Comparison of ENCODE assay signal across 13 cellular contexts in genomic region chr1:108639899-108640560, GRCh38. TPM values are rescaled to one million over a fixed set of nuclear protein-coding genes. Genes with fewer than 3 reads are reported as not detected.
A peak's percentile ranks its signal among the peaks of the same experiment; 100 is the strongest.
DNase-seq lines count a peak whose midpoint lies in the region; ATAC-seq lines count a peak whose summit lies in the region.
"Had no signal": no experiment of that assay in that cellular context is flagged by ENCODE, and none has a peak within 500 bp of the region (broad histone marks: within the 10 kb centered on the region; RNA-seq: fewer than 3 reads in every experiment).

No MANE protein-coding gene starts in this region.

- H3K14ac ChIP-seq in trophoblast cell (ENCODE audit: low read length), result no peak overlapping the region

- no CpG with 5 or more reads among the region's 9 CpGs for WGBS in trophoblast cell (ENCODE audit: extremely low coverage, insufficient coverage, insufficient read length)

- H3K79me1 ChIP-seq in trophoblast cell (ENCODE audit: low read length), result no peaks in the 10 kb centered on the region

- H2BK120ac ChIP-seq in trophoblast cell (ENCODE audit: insufficient read depth, low read length, poor library complexity), result no peak overlapping the region

- H3K9ac ChIP-seq in trophoblast cell (ENCODE audit: low read length), result no peak overlapping the region

- no peak overlapping the region for H3K18ac ChIP-seq in trophoblast cell (ENCODE audit: low read length)

- peak overlapping the region; percentile 5 for H3K4me3 Mint-ChIP-seq in T-helper 2 cell treated with Interferon-gamma antibody and Interleukin-4, amounts not matched to agents 5 μg/mL and 100 μg/mL, for 36 hours
- no peak overlapping the region for H3K4me3 Mint-ChIP-seq in stimulated activated memory B cell treated with anti-CD40 and anti-IgM and Interleukin-4, amounts not matched to agents 10 μg/mL and 1 μg/mL and 100 μg/mL, for 72 hours

- peaks cover 35% of the 10 kb centered on the region for H3K4me1 Mint-ChIP-seq in T-helper 2 cell treated with Interferon-gamma antibody and Interleukin-4, amounts not matched to agents 5 μg/mL and 100 μg/mL, for 36 hours (ENCODE audit: low read depth)
- peaks cover 23% of the 10 kb centered on the region for H3K4me1 Mint-ChIP-seq in stimulated activated memory B cell treated with anti-CD40 and anti-IgM and Interleukin-4, amounts not matched to agents 10 μg/mL and 1 μg/mL and 100 μg/mL, for 72 hours

- H3K4me1 ChIP-seq in trophoblast cell (ENCODE audit: control insufficient read depth in 1 of 2, insufficient read depth in 2 of 2, low read length in 2 of 2), result no peaks in the 10 kb centered on the region

- no peak overlapping the region for H2BK12ac ChIP-seq in trophoblast cell (ENCODE audit: low read length)

- no peak for ATAC-seq in stimulated activated memory B cell treated with anti-CD40 and anti-IgM and Interleukin-4, amounts not matched to agents 10 μg/mL and 1 μg/mL and 100 μg/mL, for 72 hours
- ATAC-seq: heart left ventricle, lower lobe of right lung had no signal

- H4K12ac ChIP-seq in trophoblast cell (ENCODE audit: low read depth, low read length), result no peak overlapping the region

- peak; percentile 51 for DNase-seq in T-helper 2 cell treated with Interferon-gamma antibody and Interleukin-4, amounts not matched to agents 5 μg/mL and 100 μg/mL, for 36 hours (ENCODE audit: low spot score)
- DNase-seq in activated T-cell treated with anti-CD3 and anti-CD28 coated beads for 48 hours (ENCODE audit: low read depth), result peak; percentile 33
- peak; percentile 27 for DNase-seq in effector CD8-positive, alpha-beta T cell (lab: John Stamatoyannopoulos, UW)
- no peak for DNase-seq in trophoblast cell
- no peak for DNase-seq in NCI-H1930 (lab: John Stamatoyannopoulos, UW)
- DNase-seq in kidney glomerular epithelial cell (lab: John Stamatoyannopoulos, UW), result no peak
- DNase-seq: activated CD4-positive, CD25-positive, alpha-beta regulatory T cell treated with anti-CD3 and anti-CD28 coated beads, Interleukin-2, amount 50 U/mL, for 72 hours; Calu3; heart left ventricle; lower lobe of right lung; NCI-H2107; thyroid gland had no signal

- H4K91ac ChIP-seq in trophoblast cell (ENCODE audit: low read depth, low read length), result no peak overlapping the region

- H4K8ac ChIP-seq in trophoblast cell (ENCODE audit: low read depth, low read length), result no peak overlapping the region

- H3K36me3 Mint-ChIP-seq in T-helper 2 cell treated with Interferon-gamma antibody and Interleukin-4, amounts not matched to agents 5 μg/mL and 100 μg/mL, for 36 hours (ENCODE audit: low read depth), result peaks cover 25% of the 10 kb centered on the region
- peaks cover 21% of the 10 kb centered on the region for H3K36me3 Mint-ChIP-seq in stimulated activated memory B cell treated with anti-CD40 and anti-IgM and Interleukin-4, amounts not matched to agents 10 μg/mL and 1 μg/mL and 100 μg/mL, for 72 hours

- H3K9me3 Mint-ChIP-seq in T-helper 2 cell treated with Interferon-gamma antibody and Interleukin-4, amounts not matched to agents 5 μg/mL and 100 μg/mL, for 36 hours, result peaks cover 10% of the 10 kb centered on the region
- H3K9me3 Mint-ChIP-seq in stimulated activated memory B cell treated with anti-CD40 and anti-IgM and Interleukin-4, amounts not matched to agents 10 μg/mL and 1 μg/mL and 100 μg/mL, for 72 hours, result peaks cover 3% of the 10 kb centered on the region

- no peak overlapping the region for H3K4ac ChIP-seq in trophoblast cell (ENCODE audit: low read depth, low read length)

- no peaks in the 10 kb centered on the region for H3K79me2 ChIP-seq in trophoblast cell (ENCODE audit: control insufficient read depth, insufficient read depth, low read length, poor library complexity)

- peaks cover 3 to 4% of the 10 kb centered on the region in 2 experiments for H3K36me3 ChIP-seq in trophoblast cell (ENCODE audit: control insufficient read depth in 1 of 2, insufficient read depth in 2 of 2, low read length in 2 of 2)
- H3K36me3 ChIP-seq: thyroid gland had no signal

- no peak overlapping the region for H2AK5ac ChIP-seq in trophoblast cell (ENCODE audit: low read length)

- H3K27me3 ChIP-seq in trophoblast cell (ENCODE audit: insufficient read depth, low read length), result no peaks in the 10 kb centered on the region
- H3K27me3 ChIP-seq: heart left ventricle, thyroid gland had no signal

- H3K9me3 ChIP-seq in trophoblast cell (ENCODE audit: insufficient read depth, low read depth, low read length), result no peaks in the 10 kb centered on the region
- H3K9me3 ChIP-seq: lower lobe of right lung, thyroid gland had no signal

- no peaks in the 10 kb centered on the region for H3K27me3 Mint-ChIP-seq in T-helper 2 cell treated with Interferon-gamma antibody and Interleukin-4, amounts not matched to agents 5 μg/mL and 100 μg/mL, for 36 hours (ENCODE audit: low read depth)
- H3K27me3 Mint-ChIP-seq in stimulated activated memory B cell treated with anti-CD40 and anti-IgM and Interleukin-4, amounts not matched to agents 10 μg/mL and 1 μg/mL and 100 μg/mL, for 72 hours, result no peaks in the 10 kb centered on the region

- H3K4me2 ChIP-seq in trophoblast cell (ENCODE audit: low read length), result no peak overlapping the region

- no peak overlapping the region for H2BK5ac ChIP-seq in trophoblast cell (ENCODE audit: low read depth, low read length, poor library complexity)

- H3K23ac ChIP-seq in trophoblast cell (ENCODE audit: low read length), result no peak overlapping the region

- H2AFZ ChIP-seq in trophoblast cell (ENCODE audit: insufficient read depth, low read length, poor library complexity), result no peak overlapping the region

- no peak overlapping the region for H3K27ac ChIP-seq in trophoblast cell (ENCODE audit: low read depth, low read length)
- H3K27ac ChIP-seq: heart left ventricle, lower lobe of right lung, thyroid gland had no signal

- no peak overlapping the region for H3K4me3 ChIP-seq in trophoblast cell (ENCODE audit: low read depth, low read length)
- H3K4me3 ChIP-seq: heart left ventricle, lower lobe of right lung, thyroid gland had no signal

- H3K27ac Mint-ChIP-seq in T-helper 2 cell treated with Interferon-gamma antibody and Interleukin-4, amounts not matched to agents 5 μg/mL and 100 μg/mL, for 36 hours, result peak overlapping the region; percentile 69
- H3K27ac Mint-ChIP-seq in stimulated activated memory B cell treated with anti-CD40 and anti-IgM and Interleukin-4, amounts not matched to agents 10 μg/mL and 1 μg/mL and 100 μg/mL, for 72 hours, result peak overlapping the region; percentile 0

RNA-seq across cellular contexts. Expression of gene HENMT1, which starts 20.9 kb away (rescaled TPM):
- polyA plus RNA-seq in trophoblast cell (2013), result 2.0 and 2.1 TPM in 2 replicates

RNA-seq across cellular contexts. Expression of gene PRPF38B, which starts 52.1 kb away (rescaled TPM):
- polyA plus RNA-seq in trophoblast cell (2013), result 38.3 and 40.0 TPM in 2 replicates

Comparison
In these comparisons a context has a peak if more than half of its experiments do, and no peak if none do; other contexts are left out.
1. DNase-seq: peak in T-helper 2 cell treated with Interferon-gamma antibody and Interleukin-4, amounts not matched to agents 5 μg/mL and 100 μg/mL, for 36 hours (single experiment), activated T-cell treated with anti-CD3 and anti-CD28 coated beads for 48 hours (single experiment) and effector CD8-positive, alpha-beta T cell (single experiment); none in trophoblast cell (0 of 2), NCI-H1930 (0 of 2) and kidney glomerular epithelial cell (single experiment).